ENCODE assay signal across 31 cellular contexts in genomic region chr15:79036323-79036722, GRCh38. TPM values are rescaled to one million over a fixed set of nuclear protein-coding genes. Genes with fewer than 3 reads are reported as not detected.
"Had no signal": no experiment of that assay in that cellular context is flagged by ENCODE, and none has a peak within 500 bp of the region (broad histone marks: within the 10 kb centered on the region; RNA-seq: fewer than 3 reads in every experiment).

No MANE protein-coding gene starts in this region.

- H3K4me3 ChIP-seq: adrenal gland, Peyer's patch, SJSA1 had no signal

- H3K27ac ChIP-seq: adrenal gland, Peyer's patch, SJSA1 had no signal

- H3K27me3 ChIP-seq: adrenal gland, Peyer's patch, SJSA1 had no signal

- H3K36me3 ChIP-seq: adrenal gland, Peyer's patch, SJSA1 had no signal

- H3K4me2 ChIP-seq: SK-N-SH had no signal

- H3K4me1 ChIP-seq: adrenal gland, Peyer's patch, SJSA1 had no signal

- H3K9me3 ChIP-seq: adrenal gland, Peyer's patch, SJSA1, SK-N-SH had no signal

- H3K9ac ChIP-seq: SK-N-SH had no signal

- DNase-seq: activated CD4-positive, alpha-beta T cell treated with anti-CD3 and anti-CD28 coated beads, Interleukin-2, amount 10 ng/mL, durations not matched to agents 24 days and 14 days; activated CD4-positive, alpha-beta T cell treated with anti-CD3 and anti-CD28 coated beads, Interleukin-2, amount 50 U/mL, for 4 hours; activated CD8-positive, alpha-beta T cell treated with anti-CD3 and anti-CD28 coated beads for 36 hours; activated gamma-delta T cell; activated naive CD4-positive, alpha-beta T cell treated with anti-CD3 and anti-CD28 coated beads for 36 hours; activated T-cell treated with anti-CD3 and anti-CD28 coated beads, Interleukin-2, amount 50 U/mL, for 24 hours; adrenal gland; Kasumi-1; KG1; MM.1S; MV-4-11; NCI-H1092; NCI-H1436 treated with DMSO at 0.1 percent for 48 hours; NCI-H1694 treated with DMSO at 0.1 percent for 48 hours; NCI-H2029; NCI-H345; NCI-H524 treated with DMSO at 0.1 percent for 48 hours; NCI-H748 treated with DMSO at 0.1 percent for 48 hours; NK-92 treated with Interleukin-12 subunit alpha and Interleukin-12 subunit beta, amount 100 ng/mL, for 24 hours; PC-3; Peyer's patch; RPMI8226; SHP77 treated with DMSO at 0.1 percent for 48 hours; SK-N-SH; T-cell; T-helper 2 cell; T-helper 9 cell had no signal

- ATAC-seq: activated CD8-positive, alpha-beta T cell treated with anti-CD3 and anti-CD28 coated beads for 36 hours; activated naive CD4-positive, alpha-beta T cell treated with anti-CD3 and anti-CD28 coated beads, Interleukin-2, amount 50 U/mL, for 72 hours; PC-3 had no signal

RNA-seq across cellular contexts. Expression of gene RASGRF1, which starts 54.3 kb away (rescaled TPM):
- total RNA-seq: activated CD4-positive, alpha-beta T cell treated with anti-CD3 and anti-CD28 coated beads, Interleukin-2, amount 10 ng/mL, durations not matched to agents 24 days and 14 days; activated CD8-positive, alpha-beta T cell treated with anti-CD3 and anti-CD28 coated beads for 36 hours; activated naive CD4-positive, alpha-beta T cell treated with anti-CD3 and anti-CD28 coated beads for 36 hours; activated naive CD4-positive, alpha-beta T cell treated with anti-CD3 and anti-CD28 coated beads, Interleukin-2, amount 50 U/mL, for 72 hours; activated T-helper 2 cell treated with anti-CD3 and anti-CD28 coated beads, Interferon-gamma antibody, Interleukin-2, Interleukin-4, amounts not matched to agents 10 μg/mL and 5 μg/mL and 100 μg/mL, durations not matched to agents 14 hours and 24 hours and 36 hours; NCI-H460; PC-3 had no signal
